In the genomic region with DNA sequence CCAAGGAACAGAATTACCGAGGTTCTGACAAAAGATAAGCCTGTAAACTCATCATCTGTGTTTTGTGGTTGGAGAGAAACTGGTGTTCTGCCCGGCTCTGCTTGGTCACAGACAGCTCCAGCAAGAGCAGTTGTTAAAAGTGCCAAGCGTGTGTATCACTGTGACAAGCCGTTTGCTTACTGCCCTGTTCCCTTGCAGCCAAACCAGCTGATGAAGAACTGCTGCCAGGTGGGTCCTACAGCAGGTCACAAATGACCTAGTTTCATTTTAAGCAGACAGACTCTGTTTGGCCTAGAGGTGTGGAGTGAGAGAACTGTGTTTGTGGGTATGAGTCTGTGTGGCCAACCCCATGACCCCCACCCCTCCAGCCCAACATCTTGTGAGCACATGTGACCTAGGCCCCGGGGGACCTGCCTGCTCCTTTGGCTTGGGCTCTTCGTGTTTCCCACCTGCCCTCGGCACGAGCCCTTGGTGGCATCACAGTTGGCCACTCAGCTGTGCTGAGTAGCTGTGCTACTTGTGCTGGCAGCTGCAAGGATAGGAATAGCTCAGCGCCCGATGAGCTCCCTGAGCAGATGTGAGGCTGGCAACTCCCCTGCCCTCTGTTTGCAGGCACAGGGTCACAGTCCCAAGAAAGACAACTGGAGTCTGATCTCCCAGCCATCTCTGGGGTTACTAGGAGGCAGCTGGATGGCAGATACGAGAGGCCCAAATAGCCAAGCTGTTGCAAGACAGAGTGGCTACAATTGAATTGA, we compare ENCODE assay signal across 1 cellular context.
TF ChIP-seq lines count a peak whose summit lies in the region.

No MANE protein-coding gene starts in this region.

TF ChIP-seq in GM12878, 131 proteins besides CTCF, POLR2A, EP300 and RAD21 (continued from another document and continues in another):
- TF ChIP-seq, protein P1, sequence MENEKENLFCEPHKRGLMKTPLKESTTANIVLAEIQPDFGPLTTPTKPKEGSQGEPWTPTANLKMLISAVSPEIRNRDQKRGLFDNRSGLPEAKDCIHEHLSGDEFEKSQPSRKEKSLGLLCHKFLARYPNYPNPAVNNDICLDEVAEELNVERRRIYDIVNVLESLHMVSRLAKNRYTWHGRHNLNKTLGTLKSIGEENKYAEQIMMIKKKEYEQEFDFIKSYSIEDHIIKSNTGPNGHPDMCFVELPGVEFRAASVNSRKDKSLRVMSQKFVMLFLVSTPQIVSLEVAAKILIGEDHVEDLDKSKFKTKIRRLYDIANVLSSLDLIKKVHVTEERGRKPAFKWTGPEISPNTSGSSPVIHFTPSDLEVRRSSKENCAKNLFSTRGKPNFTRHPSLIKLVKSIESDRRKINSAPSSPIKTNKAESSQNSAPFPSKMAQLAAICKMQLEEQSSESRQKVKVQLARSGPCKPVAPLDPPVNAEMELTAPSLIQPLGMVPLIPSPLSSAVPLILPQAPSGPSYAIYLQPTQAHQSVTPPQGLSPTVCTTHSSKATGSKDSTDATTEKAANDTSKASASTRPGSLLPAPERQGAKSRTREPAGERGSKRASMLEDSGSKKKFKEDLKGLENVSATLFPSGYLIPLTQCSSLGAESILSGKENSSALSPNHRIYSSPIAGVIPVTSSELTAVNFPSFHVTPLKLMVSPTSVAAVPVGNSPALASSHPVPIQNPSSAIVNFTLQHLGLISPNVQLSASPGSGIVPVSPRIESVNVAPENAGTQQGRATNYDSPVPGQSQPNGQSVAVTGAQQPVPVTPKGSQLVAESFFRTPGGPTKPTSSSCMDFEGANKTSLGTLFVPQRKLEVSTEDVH (IDR thresholded peaks at IDR 0.05; ENCODE audit: low read depth, partially characterized antibody), result no peak
- TF ChIP-seq CBX5 (IDR thresholded peaks at IDR 0.05; ENCODE audit: low read depth), result no peak
- TF ChIP-seq, protein P2, sequence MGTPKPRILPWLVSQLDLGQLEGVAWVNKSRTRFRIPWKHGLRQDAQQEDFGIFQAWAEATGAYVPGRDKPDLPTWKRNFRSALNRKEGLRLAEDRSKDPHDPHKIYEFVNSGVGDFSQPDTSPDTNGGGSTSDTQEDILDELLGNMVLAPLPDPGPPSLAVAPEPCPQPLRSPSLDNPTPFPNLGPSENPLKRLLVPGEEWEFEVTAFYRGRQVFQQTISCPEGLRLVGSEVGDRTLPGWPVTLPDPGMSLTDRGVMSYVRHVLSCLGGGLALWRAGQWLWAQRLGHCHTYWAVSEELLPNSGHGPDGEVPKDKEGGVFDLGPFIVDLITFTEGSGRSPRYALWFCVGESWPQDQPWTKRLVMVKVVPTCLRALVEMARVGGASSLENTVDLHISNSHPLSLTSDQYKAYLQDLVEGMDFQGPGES (IDR thresholded peaks at IDR 0.05), result no peak
- no peak for TF ChIP-seq EGR1 (IDR thresholded peaks at IDR 0.05; ENCODE audit: borderline replicate concordance in 1 of 2, low read depth in 2 of 2, low read length in 2 of 2)
- TF ChIP-seq, protein P3, sequence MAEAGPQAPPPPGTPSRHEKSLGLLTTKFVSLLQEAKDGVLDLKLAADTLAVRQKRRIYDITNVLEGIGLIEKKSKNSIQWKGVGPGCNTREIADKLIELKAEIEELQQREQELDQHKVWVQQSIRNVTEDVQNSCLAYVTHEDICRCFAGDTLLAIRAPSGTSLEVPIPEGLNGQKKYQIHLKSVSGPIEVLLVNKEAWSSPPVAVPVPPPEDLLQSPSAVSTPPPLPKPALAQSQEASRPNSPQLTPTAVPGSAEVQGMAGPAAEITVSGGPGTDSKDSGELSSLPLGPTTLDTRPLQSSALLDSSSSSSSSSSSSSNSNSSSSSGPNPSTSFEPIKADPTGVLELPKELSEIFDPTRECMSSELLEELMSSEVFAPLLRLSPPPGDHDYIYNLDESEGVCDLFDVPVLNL (IDR thresholded peaks at IDR 0.05; ENCODE audit: low read depth, low read length), result no peak
- peak; percentile 59; the same call in 1 of the 2 replicates for TF ChIP-seq NBN (IDR thresholded peaks at IDR 0.05)
- no peak for TF ChIP-seq SIN3A (IDR thresholded peaks at IDR 0.05; ENCODE audit: low read depth, low read length)
- TF ChIP-seq EED (IDR thresholded peaks at IDR 0.05; ENCODE audit: low read depth), result no peak
- TF ChIP-seq PAX5 (IDR thresholded peaks at IDR 0.05; ENCODE audit: borderline replicate concordance, low read depth, low read length), result no peak
- no peak for TF ChIP-seq IRF4 (IDR thresholded peaks at IDR 0.05; ENCODE audit: low read depth, low read length)
- TF ChIP-seq SUPT20H (IDR thresholded peaks at IDR 0.05; ENCODE audit: borderline replicate concordance, control insufficient read depth, low read depth, low read length), result no peak
- TF ChIP-seq, protein P4, sequence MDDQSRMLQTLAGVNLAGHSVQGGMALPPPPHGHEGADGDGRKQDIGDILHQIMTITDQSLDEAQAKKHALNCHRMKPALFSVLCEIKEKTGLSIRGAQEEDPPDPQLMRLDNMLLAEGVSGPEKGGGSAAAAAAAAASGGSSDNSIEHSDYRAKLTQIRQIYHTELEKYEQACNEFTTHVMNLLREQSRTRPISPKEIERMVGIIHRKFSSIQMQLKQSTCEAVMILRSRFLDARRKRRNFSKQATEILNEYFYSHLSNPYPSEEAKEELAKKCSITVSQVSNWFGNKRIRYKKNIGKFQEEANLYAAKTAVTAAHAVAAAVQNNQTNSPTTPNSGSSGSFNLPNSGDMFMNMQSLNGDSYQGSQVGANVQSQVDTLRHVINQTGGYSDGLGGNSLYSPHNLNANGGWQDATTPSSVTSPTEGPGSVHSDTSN (IDR thresholded peaks at IDR 0.05; ENCODE audit: insufficient replicate concordance, low read depth, low read length), result no peak
- TF ChIP-seq, protein P5, sequence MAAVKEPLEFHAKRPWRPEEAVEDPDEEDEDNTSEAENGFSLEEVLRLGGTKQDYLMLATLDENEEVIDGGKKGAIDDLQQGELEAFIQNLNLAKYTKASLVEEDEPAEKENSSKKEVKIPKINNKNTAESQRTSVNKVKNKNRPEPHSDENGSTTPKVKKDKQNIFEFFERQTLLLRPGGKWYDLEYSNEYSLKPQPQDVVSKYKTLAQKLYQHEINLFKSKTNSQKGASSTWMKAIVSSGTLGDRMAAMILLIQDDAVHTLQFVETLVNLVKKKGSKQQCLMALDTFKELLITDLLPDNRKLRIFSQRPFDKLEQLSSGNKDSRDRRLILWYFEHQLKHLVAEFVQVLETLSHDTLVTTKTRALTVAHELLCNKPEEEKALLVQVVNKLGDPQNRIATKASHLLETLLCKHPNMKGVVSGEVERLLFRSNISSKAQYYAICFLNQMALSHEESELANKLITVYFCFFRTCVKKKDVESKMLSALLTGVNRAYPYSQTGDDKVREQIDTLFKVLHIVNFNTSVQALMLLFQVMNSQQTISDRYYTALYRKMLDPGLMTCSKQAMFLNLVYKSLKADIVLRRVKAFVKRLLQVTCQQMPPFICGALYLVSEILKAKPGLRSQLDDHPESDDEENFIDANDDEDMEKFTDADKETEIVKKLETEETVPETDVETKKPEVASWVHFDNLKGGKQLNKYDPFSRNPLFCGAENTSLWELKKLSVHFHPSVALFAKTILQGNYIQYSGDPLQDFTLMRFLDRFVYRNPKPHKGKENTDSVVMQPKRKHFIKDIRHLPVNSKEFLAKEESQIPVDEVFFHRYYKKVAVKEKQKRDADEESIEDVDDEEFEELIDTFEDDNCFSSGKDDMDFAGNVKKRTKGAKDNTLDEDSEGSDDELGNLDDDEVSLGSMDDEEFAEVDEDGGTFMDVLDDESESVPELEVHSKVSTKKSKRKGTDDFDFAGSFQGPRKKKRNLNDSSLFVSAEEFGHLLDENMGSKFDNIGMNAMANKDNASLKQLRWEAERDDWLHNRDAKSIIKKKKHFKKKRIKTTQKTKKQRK (IDR thresholded peaks at IDR 0.05; ENCODE audit: low read depth, low read length), result no peak
- peak; percentile 58 to 66; a peak in 3 of 4 replicates for TF ChIP-seq IKZF2 (IDR thresholded peaks at IDR 0.05)
- 0 out of 2 replicates have a peak, but pooled peaks have one; percentile 3 for TF ChIP-seq SPI1 (IDR thresholded peaks at IDR 0.05; ENCODE audit: borderline replicate concordance, insufficient read depth, low read depth, low read length)
- peak; percentile 67 for TF ChIP-seq MTA2 (IDR thresholded peaks at IDR 0.05; ENCODE audit: low read depth)
- TF ChIP-seq, protein P6, sequence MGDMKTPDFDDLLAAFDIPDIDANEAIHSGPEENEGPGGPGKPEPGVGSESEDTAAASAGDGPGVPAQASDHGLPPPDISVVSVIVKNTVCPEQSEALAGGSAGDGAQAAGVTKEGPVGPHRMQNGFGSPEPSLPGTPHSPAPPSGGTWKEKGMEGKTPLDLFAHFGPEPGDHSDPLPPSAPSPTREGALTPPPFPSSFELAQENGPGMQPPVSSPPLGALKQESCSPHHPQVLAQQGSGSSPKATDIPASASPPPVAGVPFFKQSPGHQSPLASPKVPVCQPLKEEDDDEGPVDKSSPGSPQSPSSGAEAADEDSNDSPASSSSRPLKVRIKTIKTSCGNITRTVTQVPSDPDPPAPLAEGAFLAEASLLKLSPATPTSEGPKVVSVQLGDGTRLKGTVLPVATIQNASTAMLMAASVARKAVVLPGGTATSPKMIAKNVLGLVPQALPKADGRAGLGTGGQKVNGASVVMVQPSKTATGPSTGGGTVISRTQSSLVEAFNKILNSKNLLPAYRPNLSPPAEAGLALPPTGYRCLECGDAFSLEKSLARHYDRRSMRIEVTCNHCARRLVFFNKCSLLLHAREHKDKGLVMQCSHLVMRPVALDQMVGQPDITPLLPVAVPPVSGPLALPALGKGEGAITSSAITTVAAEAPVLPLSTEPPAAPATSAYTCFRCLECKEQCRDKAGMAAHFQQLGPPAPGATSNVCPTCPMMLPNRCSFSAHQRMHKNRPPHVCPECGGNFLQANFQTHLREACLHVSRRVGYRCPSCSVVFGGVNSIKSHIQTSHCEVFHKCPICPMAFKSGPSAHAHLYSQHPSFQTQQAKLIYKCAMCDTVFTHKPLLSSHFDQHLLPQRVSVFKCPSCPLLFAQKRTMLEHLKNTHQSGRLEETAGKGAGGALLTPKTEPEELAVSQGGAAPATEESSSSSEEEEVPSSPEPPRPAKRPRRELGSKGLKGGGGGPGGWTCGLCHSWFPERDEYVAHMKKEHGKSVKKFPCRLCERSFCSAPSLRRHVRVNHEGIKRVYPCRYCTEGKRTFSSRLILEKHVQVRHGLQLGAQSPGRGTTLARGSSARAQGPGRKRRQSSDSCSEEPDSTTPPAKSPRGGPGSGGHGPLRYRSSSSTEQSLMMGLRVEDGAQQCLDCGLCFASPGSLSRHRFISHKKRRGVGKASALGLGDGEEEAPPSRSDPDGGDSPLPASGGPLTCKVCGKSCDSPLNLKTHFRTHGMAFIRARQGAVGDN (IDR thresholded peaks at IDR 0.05), result peak; percentile 96
- no peak for TF ChIP-seq SMARCA5 (IDR thresholded peaks at IDR 0.05)
- TF ChIP-seq HDAC2 (IDR thresholded peaks at IDR 0.05), result no peak
- no peak for TF ChIP-seq YBX1 (IDR thresholded peaks at IDR 0.05)
- TF ChIP-seq HDGF (IDR thresholded peaks at IDR 0.05), result peak; percentile 67; the same call in 1 of the 2 replicates
- TF ChIP-seq TCF7 (IDR thresholded peaks at IDR 0.05; ENCODE audit: borderline replicate concordance), result no peak
- TF ChIP-seq POLR2AphosphoS2 (IDR thresholded peaks at IDR 0.05; ENCODE audit: low read depth, low read length), result no peak
- TF ChIP-seq SREBF1 (IDR thresholded peaks at IDR 0.05; ENCODE audit: low read length), result no peak
- TF ChIP-seq, protein P7, sequence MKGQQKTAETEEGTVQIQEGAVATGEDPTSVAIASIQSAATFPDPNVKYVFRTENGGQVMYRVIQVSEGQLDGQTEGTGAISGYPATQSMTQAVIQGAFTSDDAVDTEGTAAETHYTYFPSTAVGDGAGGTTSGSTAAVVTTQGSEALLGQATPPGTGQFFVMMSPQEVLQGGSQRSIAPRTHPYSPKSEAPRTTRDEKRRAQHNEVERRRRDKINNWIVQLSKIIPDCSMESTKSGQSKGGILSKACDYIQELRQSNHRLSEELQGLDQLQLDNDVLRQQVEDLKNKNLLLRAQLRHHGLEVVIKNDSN (IDR thresholded peaks at IDR 0.05; ENCODE audit: borderline replicate concordance, extremely low read length, insufficient read depth, low read depth, low read length), result peak; percentile 43
- no peak for TF ChIP-seq NFIC (IDR thresholded peaks at IDR 0.05; ENCODE audit: low read depth, low read length)
- no peak for TF ChIP-seq FOS (IDR thresholded peaks at IDR 0.05; ENCODE audit: borderline replicate concordance, extremely low read depth, insufficient read length)
- TF ChIP-seq ATF7 (IDR thresholded peaks at IDR 0.05; ENCODE audit: low read depth), result peak; percentile 61
- peak; percentile 95 for TF ChIP-seq MEF2B (IDR thresholded peaks at IDR 0.05; ENCODE audit: partially characterized antibody, poor library complexity, severe bottlenecking)
- no peak for TF ChIP-seq BRCA1 (IDR thresholded peaks at IDR 0.05; ENCODE audit: low read depth, low read length)
- TF ChIP-seq IKZF1 (conservative IDR thresholded peaks at IDR 0.05), result peak; percentile 61; the same call in 1 of the 2 replicates
- TF ChIP-seq CEBPB (IDR thresholded peaks at IDR 0.05; ENCODE audit: borderline replicate concordance in 1 of 2, low read depth in 2 of 2, low read length in 2 of 2), result no peak
- TF ChIP-seq MEF2A (IDR thresholded peaks at IDR 0.05; ENCODE audit: insufficient read depth, low read depth, low read length), result no peak
- TF ChIP-seq RB1 (IDR thresholded peaks at IDR 0.05; ENCODE audit: borderline replicate concordance), result no peak
- no peak for TF ChIP-seq SIX5 (IDR thresholded peaks at IDR 0.05; ENCODE audit: low read depth, low read length, severe bottlenecking)
- no peak for TF ChIP-seq BACH1 (IDR thresholded peaks at IDR 0.05; ENCODE audit: borderline replicate concordance)
- TF ChIP-seq POU2F2 (IDR thresholded peaks at IDR 0.05; ENCODE audit: borderline replicate concordance, low read depth, low read length), result 0 out of 3 replicates have a peak, but pooled peaks have one; percentile 29
- peak; percentile 88 to 93 for TF ChIP-seq BHLHE40 (IDR thresholded peaks at IDR 0.05; ENCODE audit: borderline replicate concordance in 1 of 2, low read depth in 2 of 2, low read length in 1 of 2)
- no peak for TF ChIP-seq BCL11A (IDR thresholded peaks at IDR 0.05; ENCODE audit: low read depth, low read length)
- TF ChIP-seq, protein P8, sequence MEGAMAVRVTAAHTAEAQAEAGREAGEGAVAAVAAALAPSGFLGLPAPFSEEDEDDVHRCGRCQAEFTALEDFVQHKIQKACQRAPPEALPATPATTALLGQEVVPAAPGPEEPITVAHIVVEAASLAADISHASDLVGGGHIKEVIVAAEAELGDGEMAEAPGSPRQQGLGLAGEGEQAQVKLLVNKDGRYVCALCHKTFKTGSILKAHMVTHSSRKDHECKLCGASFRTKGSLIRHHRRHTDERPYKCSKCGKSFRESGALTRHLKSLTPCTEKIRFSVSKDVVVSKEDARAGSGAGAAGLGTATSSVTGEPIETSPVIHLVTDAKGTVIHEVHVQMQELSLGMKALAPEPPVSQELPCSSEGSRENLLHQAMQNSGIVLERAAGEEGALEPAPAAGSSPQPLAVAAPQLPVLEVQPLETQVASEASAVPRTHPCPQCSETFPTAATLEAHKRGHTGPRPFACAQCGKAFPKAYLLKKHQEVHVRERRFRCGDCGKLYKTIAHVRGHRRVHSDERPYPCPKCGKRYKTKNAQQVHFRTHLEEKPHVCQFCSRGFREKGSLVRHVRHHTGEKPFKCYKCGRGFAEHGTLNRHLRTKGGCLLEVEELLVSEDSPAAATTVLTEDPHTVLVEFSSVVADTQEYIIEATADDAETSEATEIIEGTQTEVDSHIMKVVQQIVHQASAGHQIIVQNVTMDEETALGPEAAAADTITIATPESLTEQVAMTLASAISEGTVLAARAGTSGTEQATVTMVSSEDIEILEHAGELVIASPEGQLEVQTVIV (IDR thresholded peaks at IDR 0.05; ENCODE audit: borderline replicate concordance, partially characterized antibody), result no peak
- TF ChIP-seq PAX8 (IDR thresholded peaks at IDR 0.05), result no peak
- no peak for TF ChIP-seq SMC3 (IDR thresholded peaks at IDR 0.05; ENCODE audit: borderline replicate concordance, low read length)
- TF ChIP-seq STAT1 (conservative IDR thresholded peaks at IDR 0.05), result no peak
- TF ChIP-seq NR2F1 (conservative IDR thresholded peaks at IDR 0.05), result peak; percentile 85
- no peak for TF ChIP-seq ESRRA (IDR thresholded peaks at IDR 0.05; ENCODE audit: low read length)
